In genomic region chr19:3649888-3650287, GRCh38 we compare ENCODE assay signal across 31 cellular contexts. TPM values are rescaled to one million over a fixed set of nuclear protein-coding genes. Genes with fewer than 3 reads are reported as not detected.
"Had no signal": no experiment of that assay in that cellular context is flagged by ENCODE, and none has a peak within 500 bp of the region (broad histone marks: within the 10 kb centered on the region; RNA-seq: fewer than 3 reads in every experiment).

No MANE protein-coding gene starts in this region.

- H3K4me1 Mint-ChIP-seq: activated CD4-positive, alpha-beta memory T cell treated with anti-CD3 and anti-CD28 coated beads, Interleukin-2, amount 10 ng/mL, durations not matched to agents 7 days and 5 days; activated CD4-positive, alpha-beta T cell treated with anti-CD3 and anti-CD28 coated beads, Interleukin-2, amount 10 ng/mL, durations not matched to agents 7 days and 5 days; activated T-helper 17 cell treated with anti-CD3 and anti-CD28 coated beads, Interleukin-2, amount 50 U/mL, for 72 hours; stimulated activated naive B cell treated with anti-CD40 and anti-IgM and Interleukin-4, amounts not matched to agents 10 μg/mL and 1 μg/mL and 100 μg/mL, for 72 hours had no signal

- ATAC-seq: activated T-cell treated with anti-CD3 and anti-CD28 coated beads, Interleukin-2, amount 50 U/mL, for 4 hours; activated T-helper 17 cell treated with anti-CD3 and anti-CD28 coated beads, Interleukin-2, amount 50 U/mL, for 72 hours; gastrocnemius medialis; left cardiac atrium; naive thymus-derived CD4-positive, alpha-beta T cell; stimulated activated naive B cell treated with anti-CD40 and anti-IgM and Interleukin-4, amounts not matched to agents 10 μg/mL and 1 μg/mL and 100 μg/mL, for 72 hours had no signal

- H3K27ac ChIP-seq: brain microvascular endothelial cell, coronary artery, gastrocnemius medialis, pancreas, prostate gland had no signal

- H3K9me3 ChIP-seq: gastrocnemius medialis, pancreas, prostate gland had no signal

- H3K27me3 ChIP-seq: brain microvascular endothelial cell, dorsolateral prefrontal cortex, gastrocnemius medialis, pancreas had no signal

- H3K27ac Mint-ChIP-seq: activated CD4-positive, alpha-beta memory T cell treated with anti-CD3 and anti-CD28 coated beads, Interleukin-2, amount 10 ng/mL, durations not matched to agents 7 days and 5 days; activated CD4-positive, alpha-beta T cell treated with anti-CD3 and anti-CD28 coated beads, Interleukin-2, amount 10 ng/mL, durations not matched to agents 7 days and 5 days; activated T-helper 17 cell treated with anti-CD3 and anti-CD28 coated beads, Interleukin-2, amount 50 U/mL, for 72 hours; naive thymus-derived CD4-positive, alpha-beta T cell had no signal

- H3K4me3 Mint-ChIP-seq: activated CD4-positive, alpha-beta memory T cell treated with anti-CD3 and anti-CD28 coated beads, Interleukin-2, amount 10 ng/mL, durations not matched to agents 7 days and 5 days; activated CD4-positive, alpha-beta T cell treated with anti-CD3 and anti-CD28 coated beads, Interleukin-2, amount 10 ng/mL, durations not matched to agents 7 days and 5 days; activated T-cell treated with anti-CD3 and anti-CD28 coated beads, Interleukin-2, amount 50 U/mL, for 4 hours; activated T-helper 17 cell treated with anti-CD3 and anti-CD28 coated beads, Interleukin-2, amount 50 U/mL, for 72 hours; naive thymus-derived CD4-positive, alpha-beta T cell; stimulated activated naive B cell treated with anti-CD40 and anti-IgM and Interleukin-4, amounts not matched to agents 10 μg/mL and 1 μg/mL and 100 μg/mL, for 72 hours had no signal

- H3K4me1 ChIP-seq: pancreas, prostate gland had no signal

- FAIRE-seq: astrocyte, pancreas, urothelium cell line had no signal

- H3K27me3 Mint-ChIP-seq: activated CD4-positive, alpha-beta memory T cell treated with anti-CD3 and anti-CD28 coated beads, Interleukin-2, amount 10 ng/mL, durations not matched to agents 7 days and 5 days; activated CD4-positive, alpha-beta T cell treated with anti-CD3 and anti-CD28 coated beads, Interleukin-2, amount 10 ng/mL, durations not matched to agents 7 days and 5 days; activated T-helper 17 cell treated with anti-CD3 and anti-CD28 coated beads, Interleukin-2, amount 50 U/mL, for 72 hours; naive thymus-derived CD4-positive, alpha-beta T cell; stimulated activated naive B cell treated with anti-CD40 and anti-IgM and Interleukin-4, amounts not matched to agents 10 μg/mL and 1 μg/mL and 100 μg/mL, for 72 hours had no signal

- H3K4me3 ChIP-seq: coronary artery, gastrocnemius medialis, pancreas, prostate gland had no signal

- H3K9me3 Mint-ChIP-seq: activated CD4-positive, alpha-beta memory T cell treated with anti-CD3 and anti-CD28 coated beads, Interleukin-2, amount 10 ng/mL, durations not matched to agents 7 days and 5 days; activated CD4-positive, alpha-beta T cell treated with anti-CD3 and anti-CD28 coated beads, Interleukin-2, amount 10 ng/mL, durations not matched to agents 7 days and 5 days; activated T-cell treated with anti-CD3 and anti-CD28 coated beads, Interleukin-2, amount 50 U/mL, for 4 hours; activated T-helper 17 cell treated with anti-CD3 and anti-CD28 coated beads, Interleukin-2, amount 50 U/mL, for 72 hours; naive thymus-derived CD4-positive, alpha-beta T cell; stimulated activated naive B cell treated with anti-CD40 and anti-IgM and Interleukin-4, amounts not matched to agents 10 μg/mL and 1 μg/mL and 100 μg/mL, for 72 hours had no signal

- DNase-seq: activated CD4-positive, alpha-beta memory T cell treated with anti-CD3 and anti-CD28 coated beads, Interleukin-2, amount 10 ng/mL, durations not matched to agents 7 days and 5 days; activated CD4-positive, alpha-beta T cell treated with anti-CD3 and anti-CD28 coated beads for 1 hour; activated CD4-positive, alpha-beta T cell treated with anti-CD3 and anti-CD28 coated beads, Interleukin-2, amount 10 ng/mL, durations not matched to agents 7 days and 5 days; activated gamma-delta T cell treated with Interleukin-2 at 50 U/mL for 16 hours; activated naive CD4-positive, alpha-beta T cell treated with anti-CD3 and anti-CD28 coated beads, Interleukin-2, amount 50 U/mL, for 16 hours; activated T-cell treated with anti-CD3 and anti-CD28 coated beads, Interleukin-2, amount 50 U/mL, for 4 hours; amniotic stem cell; brain microvascular endothelial cell; dorsolateral prefrontal cortex; effector memory CD4-positive, alpha-beta T cell; gastrocnemius medialis; glutamatergic neuron; islet precursor cell; left cardiac atrium; mammary epithelial cell; midbrain; naive thymus-derived CD4-positive, alpha-beta T cell; nucleus accumbens; stimulated activated CD4-positive, alpha-beta T cell treated with anti-CD3 and anti-CD28 coated beads, Interleukin-15, amount 100 ng/mL, for 24 hours; stimulated activated CD4-positive, alpha-beta T cell treated with anti-CD3 and anti-CD28 coated beads, Interleukin-2, amount 100 ng/mL, for 24 hours; stimulated activated naive B cell treated with anti-CD40 and anti-IgM and Interleukin-4, amounts not matched to agents 10 μg/mL and 1 μg/mL and 100 μg/mL, for 72 hours; trophoblast cell had no signal

RNA-seq across cellular contexts. Expression of gene TBXA2R, which starts 43.2 kb away (rescaled TPM):
- polyA plus RNA-seq: neural cell had no signal

RNA-seq across cellular contexts. Expression of gene TJP3, which starts 58.3 kb away (rescaled TPM):
- total RNA-seq: cardiac septum, cerebellum had no signal
